8 cellular contexts compared by ENCODE assay signal in the genomic region with DNA sequence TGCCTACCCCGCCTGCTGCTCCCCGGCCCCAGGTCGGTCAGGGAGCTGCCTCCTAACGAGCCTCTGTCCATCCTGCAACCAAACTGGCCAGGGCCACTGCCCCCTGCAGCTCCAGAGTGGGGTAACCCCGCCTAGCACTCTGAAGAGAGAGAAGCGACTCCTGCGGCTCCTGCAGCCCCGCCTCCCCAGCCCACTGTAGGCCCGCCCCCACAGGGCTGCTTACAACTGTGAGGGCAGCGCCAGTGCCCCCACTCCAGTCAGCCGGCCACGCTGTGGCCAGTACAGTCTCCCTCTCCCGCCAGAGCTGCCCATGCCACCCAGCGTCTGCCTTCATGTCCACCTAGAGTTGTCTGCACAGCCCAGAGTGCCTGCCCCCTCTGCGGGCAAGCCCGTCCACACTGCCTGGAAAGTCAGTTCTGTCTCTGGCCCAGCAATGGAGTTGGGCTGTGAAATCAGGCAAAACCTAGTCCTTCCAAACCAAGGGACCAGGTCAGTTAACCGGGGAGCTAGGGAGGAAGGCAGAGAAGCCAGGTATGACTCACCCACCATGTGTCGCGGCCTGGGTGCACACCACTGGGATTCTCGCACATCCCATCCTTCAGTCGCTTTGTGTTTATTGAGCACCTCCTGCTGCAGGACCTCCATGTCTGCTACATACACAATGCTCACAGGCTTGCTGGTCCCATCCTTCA. TPM values are rescaled to one million over a fixed set of nuclear protein-coding genes. Genes with fewer than 3 reads are reported as not detected.
DNase-seq lines count a peak whose midpoint lies in the region; ATAC-seq and TF ChIP-seq lines count a peak whose summit lies in the region.

No MANE protein-coding gene starts in this region.

- H3K9me3 ChIP-seq in HUES64 (ENCODE audit: insufficient read depth, low read depth, low read length) (no peaks in the 10 kb centered on the region), adrenal gland (replicated peaks in 1 of 3) (no peaks in the 10 kb centered on the region), iPS DF 6.9 (ENCODE audit: control insufficient read depth, insufficient read depth, low read length) (no peaks in the 10 kb centered on the region)

- H3K36me3 ChIP-seq in HUES64 (ENCODE audit: insufficient read depth, low read length) (no peaks in the 10 kb centered on the region), adrenal gland (replicated peaks in 1 of 2) (no peaks in the 10 kb centered on the region), iPS DF 6.9 (ENCODE audit: control insufficient read depth, insufficient read depth, low read length) (no peaks in the 10 kb centered on the region)

- TF ChIP-seq POLR2A in adrenal gland (IDR thresholded peaks at IDR 0.05): no peak

- H3K27me3 ChIP-seq in HUES64 (ENCODE audit: insufficient read depth, low read length) (no peaks in the 10 kb centered on the region), adrenal gland (no peaks in the 10 kb centered on the region), iPS DF 6.9 (ENCODE audit: control insufficient read depth, insufficient read depth, low read length) (no peaks in the 10 kb centered on the region)

- H3K9ac ChIP-seq in HUES64 (ENCODE audit: low read depth, low read length): peak overlapping the region; percentile 32; the same call in 1 of the 2 replicates

- H3K4me3 ChIP-seq in AG09309 (ENCODE audit: control insufficient read depth, low read depth, low read length) (peak overlapping the region; percentile 9), HUES64 (ENCODE audit: low read length) (peak overlapping the region; percentile 37; the same call in 1 of the 2 replicates), adrenal gland (peak overlapping the region in 1 of 4 donors; percentile 39), iPS DF 6.9 (ENCODE audit: low read length) (no peak overlapping the region)

- intact Hi-C loops in adrenal gland (cut with DNase I): no loop called here

- DNase-seq in AG09309 (ENCODE audit: low read depth) (no peak), adrenal gland (peak; percentile 40 to 76 (median 56)), iPS DF 6.9 (ENCODE audit: low read depth, low spot score) (peak; percentile 18), NCI-H187 (lab: John Stamatoyannopoulos, UW) (no peak)
- DNase-seq in stimulated activated naive CD8-positive, alpha-beta T cell treated with anti-CD3 and anti-CD28 coated beads, Interleukin-15, Interleukin-2, amounts not matched to agents 100 U/mL and 50 U/mL, for 24 hours: peak; percentile 38

- H3K27ac ChIP-seq in HUES64 (ENCODE audit: low read depth, low read length) (peak overlapping the region; percentile 24; the same call in 1 of the 2 replicates), adrenal gland (peak overlapping the region in 2 of 5 donors; percentile 66 to 69), iPS DF 6.9 (ENCODE audit: low read length) (no peak overlapping the region)

- 49% methylated on average over 21 of the region's 21 CpGs for WGBS in HUES64
- 28 to 53% (median 36%) methylated on average over 10 to 21 of the region's 21 CpGs for WGBS in adrenal gland, 4 donors
- no CpG with 5 or more reads among the region's 21 CpGs for WGBS in iPS DF 6.9 (ENCODE audit: insufficient coverage, insufficient read length)

- H3K4me1 ChIP-seq in HUES64 (ENCODE audit: insufficient read depth, low read length) (peaks cover 21% of the 10 kb centered on the region), adrenal gland (replicated peaks in 1 of 2) (peaks cover 13 to 39% of the 10 kb centered on the region in 2 donors), iPS DF 6.9 (ENCODE audit: control insufficient read depth, insufficient read depth, low read length) (peaks cover 12% of the 10 kb centered on the region)

- no peak for ATAC-seq in stimulated activated naive CD8-positive, alpha-beta T cell treated with anti-CD3 and anti-CD28 coated beads, Interleukin-15, Interleukin-2, amounts not matched to agents 100 U/mL and 50 U/mL, for 24 hours
- no peak for ATAC-seq in GM21360 (IDR thresholded peaks at IDR 0.05; ENCODE audit: unreplicated experiment)
- no peak for ATAC-seq in HG02981 (IDR thresholded peaks at IDR 0.05; ENCODE audit: unreplicated experiment)

- TF ChIP-seq CTCF in AG09309 (IDR thresholded peaks at IDR 0.05; ENCODE audit: control insufficient read depth, insufficient read depth, low read depth, low read length, missing control alignments): peak; percentile 47
- peak in 4 of 6 experiments; percentile 7 to 40 (median 22) for TF ChIP-seq CTCF in adrenal gland (IDR thresholded peaks at IDR 0.05)

RNA-seq across cellular contexts. Expression of gene UCN2, which starts 2.4 kb away (rescaled TPM):
- 0.25 TPM for polyA plus RNA-seq in HUES64 (2013, experiment 1 of 2)
- 0.19 TPM for polyA plus RNA-seq in HUES64 (2013, experiment 2 of 2)
- under 1 TPM in 1 of 8 donors, not detected in 7; 0.14 TPM for total RNA-seq in adrenal gland
- under 1 TPM in 2 of 3 donors, not detected in 1; 0.20 to 0.32 TPM for polyA plus RNA-seq in adrenal gland

RNA-seq across cellular contexts. Expression of gene PFKFB4, which starts 4.6 kb away (rescaled TPM):
- 11.2 TPM for polyA plus RNA-seq in HUES64 (2013, experiment 1 of 2)
- 17.4 TPM for polyA plus RNA-seq in HUES64 (2013, experiment 2 of 2)
- total RNA-seq in adrenal gland: 10 to 100 TPM in 1 of 8 donors, 1 to 10 TPM in 7; 2.0 to 10.2 (median 4.3) TPM
- 1 to 10 TPM; 1.8 to 5.6 (median 4.5) TPM for polyA plus RNA-seq in adrenal gland

RNA-seq across cellular contexts. Expression of gene COL7A1, which starts 33.9 kb away (rescaled TPM):
- polyA plus RNA-seq in HUES64 (2013, experiment 1 of 2): 5.3 TPM
- 9.4 TPM for polyA plus RNA-seq in HUES64 (2013, experiment 2 of 2)
- 1 to 10 TPM in 7 of 8 donors, under 1 TPM in 1; 0.36 to 6.6 (median 2.2) TPM for total RNA-seq in adrenal gland
- 10 to 100 TPM in 2 of 3 donors, under 1 TPM in 1; 0.35 to 66.9 (median 23.2) TPM for polyA plus RNA-seq in adrenal gland

RNA-seq across cellular contexts. Expression of gene UQCRC1, which starts 48.3 kb away (rescaled TPM):
- 272 TPM for polyA plus RNA-seq in HUES64 (2013, experiment 1 of 2)
- polyA plus RNA-seq in HUES64 (2013, experiment 2 of 2): 246 TPM
- total RNA-seq in adrenal gland: 100 to 1,000 TPM; 229 to 383 (median 294) TPM
- 100 to 1,000 TPM; 201 to 298 (median 227) TPM for polyA plus RNA-seq in adrenal gland

RNA-seq across cellular contexts. Expression of gene SHISA5, which starts 57.2 kb away (rescaled TPM):
- polyA plus RNA-seq in HUES64 (2013, experiment 1 of 2): 106 TPM
- 125 TPM for polyA plus RNA-seq in HUES64 (2013, experiment 2 of 2)
- 100 to 1,000 TPM; 110 to 167 (median 133) TPM for total RNA-seq in adrenal gland
- polyA plus RNA-seq in adrenal gland: 10 to 100 TPM; 77.2 to 89.4 (median 85.6) TPM

Comparison
In these comparisons a context has a peak if more than half of its experiments do, and no peak if none do; other contexts are left out.
1. DNase-seq: peak in adrenal gland (7 of 7), iPS DF 6.9 (single experiment) and stimulated activated naive CD8-positive, alpha-beta T cell treated with anti-CD3 and anti-CD28 coated beads, Interleukin-15, Interleukin-2, amounts not matched to agents 100 U/mL and 50 U/mL, for 24 hours (single experiment); none in AG09309 (single experiment) and NCI-H187 (0 of 2).